ENCODE assay signal across 1 cellular context in genomic region chr7:128135275-128136214, GRCh38.
TF ChIP-seq lines count a peak whose summit lies in the region.

No MANE protein-coding gene starts in this region.

TF ChIP-seq in HEK293, 187 proteins besides CTCF, POLR2A, EP300 and RAD21 (continued from another document):
- TF ChIP-seq ZSCAN30 (tag by site-specific recombination; IDR thresholded peaks at IDR 0.05) (peak; percentile 72), PRDM4 (tag by site-specific recombination; IDR thresholded peaks at IDR 0.05) (peak; percentile 86), ZNF791 (tag by site-specific recombination; IDR thresholded peaks at IDR 0.05) (no peak), ZBTB26 (tag by site-specific recombination; optimal IDR thresholded peaks at IDR 0.05) (peak; percentile 48), PBX3 (CRISPR knock-in tag; IDR thresholded peaks at IDR 0.05) (peak; percentile 32; the same call in 1 of the 2 replicates), ZNF473 (tag by site-specific recombination; IDR thresholded peaks at IDR 0.05) (no peak), ZNF660 (tag by site-specific recombination; IDR thresholded peaks at IDR 0.05) (0 out of 2 replicates have a peak, but pooled peaks have one; percentile 74), ZNF266 (tag by site-specific recombination; IDR thresholded peaks at IDR 0.05; ENCODE audit: low read depth) (no peak), ZBTB11 (tag by site-specific recombination; conservative IDR thresholded peaks at IDR 0.05; ENCODE audit: low read depth) (peak; percentile 41; the same call in 1 of the 2 replicates), BCL11A (tag by site-specific recombination; IDR thresholded peaks at IDR 0.05; ENCODE audit: low read depth) (no peak), YY1 (tag by site-specific recombination; IDR thresholded peaks at IDR 0.05) (no peak), ZNF184 (tag by site-specific recombination; IDR thresholded peaks at IDR 0.05) (no peak), ZNF274 (IDR thresholded peaks at IDR 0.05; ENCODE audit: low read length) (no peak), ZNF274 (tag by site-specific recombination; IDR thresholded peaks at IDR 0.05; ENCODE audit: borderline replicate concordance) (no peak), ZNF677 (tag by site-specific recombination; IDR thresholded peaks at IDR 0.05) (peak; percentile 53; the same call in 1 of the 2 replicates), ZBTB8A (tag by site-specific recombination; IDR thresholded peaks at IDR 0.05) (peak; percentile 84), ZBTB7A (tag by site-specific recombination; IDR thresholded peaks at IDR 0.05; ENCODE audit: low read depth) (no peak), ZBTB10 (tag by site-specific recombination; IDR thresholded peaks at IDR 0.05) (peak; percentile 90), SP7 (tag by site-specific recombination; IDR thresholded peaks at IDR 0.05) (peak; percentile 10; the same call in 1 of the 2 replicates), ZNF654 (tag by site-specific recombination; IDR thresholded peaks at IDR 0.05; ENCODE audit: low read depth) (0 out of 2 replicates have a peak, but pooled peaks have one; percentile 1), SP3 (tag by site-specific recombination; IDR thresholded peaks at IDR 0.05) (peak; percentile 34; the same call in 1 of the 2 replicates), ZNF37A (tag by site-specific recombination; IDR thresholded peaks at IDR 0.05) (no peak)
TF ChIP-seq in HEK293: peak in this region for 25.
